ENCODE assay signal across 23 cellular contexts in genomic region chr6:45838996-45839395, GRCh38.
"Had no signal": no experiment of that assay in that cellular context is flagged by ENCODE, and none has a peak within 500 bp of the region (broad histone marks: within the 10 kb centered on the region; RNA-seq: fewer than 3 reads in every experiment).

No MANE protein-coding gene starts in this region.

- H3K4me1 ChIP-seq: adrenal gland, SJSA1 had no signal

- H3K27ac ChIP-seq: adrenal gland, SJSA1 had no signal

- H3K27ac Mint-ChIP-seq: activated CD8-positive, alpha-beta T cell treated with anti-CD3 and anti-CD28 coated beads for 36 hours; activated naive CD8-positive, alpha-beta T cell treated with anti-CD3 and anti-CD28 coated beads, Interleukin-2, amount 10 ng/mL, durations not matched to agents 7 days and 5 days had no signal

- H3K9me3 Mint-ChIP-seq: activated CD8-positive, alpha-beta T cell treated with anti-CD3 and anti-CD28 coated beads for 36 hours; activated naive CD8-positive, alpha-beta T cell treated with anti-CD3 and anti-CD28 coated beads, Interleukin-2, amount 10 ng/mL, durations not matched to agents 7 days and 5 days had no signal

- DNase-seq: activated CD4-positive, alpha-beta T cell treated with anti-CD3 and anti-CD28 coated beads for 4 hours; activated CD8-positive, alpha-beta memory T cell treated with anti-CD3 and anti-CD28 coated beads, Interleukin-2, amount 50 U/mL, for 4 hours; activated CD8-positive, alpha-beta T cell treated with anti-CD3 and anti-CD28 coated beads for 36 hours; activated naive CD4-positive, alpha-beta T cell treated with anti-CD3 and anti-CD28 coated beads, Interleukin-2, amount 50 U/mL, for 16 hours; activated naive CD8-positive, alpha-beta T cell treated with anti-CD3 and anti-CD28 coated beads, Interleukin-2, amount 10 ng/mL, durations not matched to agents 7 days and 5 days; activated T-cell treated with anti-CD3 and anti-CD28 coated beads, Interleukin-2, amount 50 U/mL, for 1 hour; adrenal gland; anterior cingulate cortex; cerebellar nuclear complex; NCI-H1092 treated with DMSO at 0.1 percent for 48 hours; NCI-H1417 treated with DMSO at 0.1 percent for 48 hours; NCI-H1694 treated with DMSO at 0.1 percent for 48 hours; NCI-H2029 treated with DMSO at 0.1 percent for 48 hours; NCI-H345; NCI-H510A; NCI-H526 treated with DMSO at 0.1 percent for 48 hours; NCI-H82; PC-3; SHP77; SW 1271 had no signal

- H3K27me3 Mint-ChIP-seq: activated CD8-positive, alpha-beta T cell treated with anti-CD3 and anti-CD28 coated beads for 36 hours had no signal

- H3K27me3 ChIP-seq: adrenal gland, SJSA1 had no signal

- H3K9me3 ChIP-seq: adrenal gland, SJSA1 had no signal

- H3K4me3 Mint-ChIP-seq: activated CD8-positive, alpha-beta T cell treated with anti-CD3 and anti-CD28 coated beads for 36 hours; activated naive CD8-positive, alpha-beta T cell treated with anti-CD3 and anti-CD28 coated beads, Interleukin-2, amount 10 ng/mL, durations not matched to agents 7 days and 5 days had no signal

- H3K4me3 ChIP-seq: adrenal gland, SJSA1 had no signal

- H3K36me3 ChIP-seq: adrenal gland, SJSA1 had no signal

- ATAC-seq: activated CD4-positive, CD25-positive, alpha-beta regulatory T cell treated with anti-CD3 and anti-CD28 coated beads, Interleukin-2, amount 50 U/mL, for 24 hours; activated CD8-positive, alpha-beta T cell treated with anti-CD3 and anti-CD28 coated beads for 36 hours; PC-3; SK-N-SH treated with all-trans-retinoic acid at 6 μM for 48 hours had no signal

- H3K36me3 Mint-ChIP-seq: activated naive CD8-positive, alpha-beta T cell treated with anti-CD3 and anti-CD28 coated beads, Interleukin-2, amount 10 ng/mL, durations not matched to agents 7 days and 5 days had no signal
